In genomic region chr11:121450424-121450823, GRCh38 we compare ENCODE assay signal across 11 cellular contexts. TPM values are rescaled to one million over a fixed set of nuclear protein-coding genes. Genes with fewer than 3 reads are reported as not detected.
DNase-seq lines count a peak whose midpoint lies in the region; ATAC-seq and TF ChIP-seq lines count a peak whose summit lies in the region.
"Had no signal": no experiment of that assay in that cellular context is flagged by ENCODE, and none has a peak within 500 bp of the region (broad histone marks: within the 10 kb centered on the region; RNA-seq: fewer than 3 reads in every experiment).

No MANE protein-coding gene starts in this region.

- H3K36me3 Mint-ChIP-seq in activated T-cell treated with anti-CD3 and anti-CD28 coated beads, Interleukin-2, amount 50 U/mL, for 4 hours (ENCODE audit: insufficient read depth): peaks cover 13% of the 10 kb centered on the region
- H3K36me3 Mint-ChIP-seq in activated B cell treated with CpG ODN at 0.5 μM for 24 hours (ENCODE audit: low read depth): peaks cover 18% of the 10 kb centered on the region

- CTCF ChIA-PET in activated B cell treated with CpG ODN at 0.5 μM for 24 hours (lab: Charles Lee): interaction anchor here (1.0 to 1.9 kb wide), 4 partner anchors 9 to 127 kb away, joined by 3 to 7 read pairs (median 4); no protein-coding TSS in a partner anchor

- TF ChIP-seq CTCF in activated B cell treated with CpG ODN at 0.5 μM for 24 hours (IDR thresholded peaks at IDR 0.05): no peak

- peaks cover 87% of the 10 kb centered on the region for H3K4me1 Mint-ChIP-seq in activated T-cell treated with anti-CD3 and anti-CD28 coated beads, Interleukin-2, amount 50 U/mL, for 4 hours (ENCODE audit: low read depth)
- H3K4me1 Mint-ChIP-seq in activated B cell treated with CpG ODN at 0.5 μM for 24 hours: peaks cover 94% of the 10 kb centered on the region

- no peak for ATAC-seq in activated T-cell treated with anti-CD3 and anti-CD28 coated beads, Interleukin-2, amount 50 U/mL, for 4 hours
- no peak for ATAC-seq in activated B cell treated with CpG ODN at 0.5 μM for 24 hours (ENCODE audit: low read depth)
- ATAC-seq in GM19395 (IDR thresholded peaks at IDR 0.05; ENCODE audit: unreplicated experiment): no peak
- no peak for ATAC-seq in HG03439 (IDR thresholded peaks at IDR 0.05; ENCODE audit: unreplicated experiment)
- ATAC-seq: Panc1 had no signal

- H3K27ac ChIP-seq in layer of hippocampus (ENCODE audit: low read depth, low read length) (peak overlapping the region; percentile 53), temporal lobe (ENCODE audit: low read depth, low read length) (peak overlapping the region; percentile 70)

- peak overlapping the region; percentile 55 for H3K27ac Mint-ChIP-seq in activated B cell treated with CpG ODN at 0.5 μM for 24 hours

- H3K27me3 ChIP-seq in layer of hippocampus (ENCODE audit: control insufficient read depth, insufficient read depth, low read length): no peaks in the 10 kb centered on the region

- H3K27me3 Mint-ChIP-seq in activated T-cell treated with anti-CD3 and anti-CD28 coated beads, Interleukin-2, amount 50 U/mL, for 4 hours (ENCODE audit: low read depth): no peaks in the 10 kb centered on the region
- H3K27me3 Mint-ChIP-seq in activated B cell treated with CpG ODN at 0.5 μM for 24 hours: no peaks in the 10 kb centered on the region

- H3K9me3 Mint-ChIP-seq in activated T-cell treated with anti-CD3 and anti-CD28 coated beads, Interleukin-2, amount 50 U/mL, for 4 hours: no peaks in the 10 kb centered on the region
- no peaks in the 10 kb centered on the region for H3K9me3 Mint-ChIP-seq in activated B cell treated with CpG ODN at 0.5 μM for 24 hours

- peak overlapping the region; percentile 83 for H3K4me3 Mint-ChIP-seq in activated T-cell treated with anti-CD3 and anti-CD28 coated beads, Interleukin-2, amount 50 U/mL, for 4 hours
- H3K4me3 Mint-ChIP-seq in activated B cell treated with CpG ODN at 0.5 μM for 24 hours: peak overlapping the region; percentile 82

- intact Hi-C loops in activated B cell treated with CpG ODN at 0.5 μM for 24 hours (cut with micrococcal nuclease): loop anchor here (10.0 kb wide), 1 partner anchor 1614 kb away; the partner anchor contains the start of gene HSPA8

- POLR2A ChIA-PET in activated B cell treated with CpG ODN at 0.5 μM for 24 hours (lab: Charles Lee): interaction anchor here (0.8 to 7.4 kb wide), 10 partner anchors 13 to 158 kb away, joined by 3 to 192 read pairs (median 6); partner anchors contain the start of gene SC5D

- no peak for DNase-seq in activated T-cell treated with anti-CD3 and anti-CD28 coated beads, Interleukin-2, amount 50 U/mL, for 4 hours
- no peak for DNase-seq in activated T-cell treated with anti-CD3 and anti-CD28 coated beads, Interleukin-2, amount 50 U/mL, for 48 hours
- DNase-seq in activated B cell treated with CpG ODN at 0.5 μM for 24 hours: no peak
- no peak for DNase-seq in NCI-H1694 (lab: John Stamatoyannopoulos, UW)
- DNase-seq: NCI-H2081 treated with DMSO at 0.1 percent for 48 hours; stimulated activated CD8-positive, alpha-beta memory T cell treated with anti-CD3 and anti-CD28 coated beads, Interleukin-4, amount 100 ng/mL, for 48 hours had no signal

RNA-seq across cellular contexts. Expression of gene SORL1, which starts 1.7 kb away (rescaled TPM):
- total RNA-seq in activated T-cell treated with anti-CD3 and anti-CD28 coated beads, Interleukin-2, amount 50 U/mL, for 4 hours: 10 to 100 TPM; 21.3 to 25.6 (median 21.3) TPM
- total RNA-seq in activated B cell treated with CpG ODN at 0.5 μM for 24 hours (159 and 180 TPM in 2 replicates), temporal lobe (40.6 TPM)
